Comparison of ENCODE assay signal across 11 cellular contexts in genomic region chr4:89469512-89469911, GRCh38.
DNase-seq lines count a peak whose midpoint lies in the region; ATAC-seq lines count a peak whose summit lies in the region.
"Had no signal": no experiment of that assay in that cellular context is flagged by ENCODE, and none has a peak within 500 bp of the region (broad histone marks: within the 10 kb centered on the region; RNA-seq: fewer than 3 reads in every experiment).

No MANE protein-coding gene starts in this region.

- H3K27me3 ChIP-seq in HAP-1 (ENCODE audit: low read depth) = no peaks in the 10 kb centered on the region

- H3K36me3 ChIP-seq in HAP-1 (replicated peaks) = no peaks in the 10 kb centered on the region

- H3K4me1 ChIP-seq in HAP-1 = peaks cover 4% of the 10 kb centered on the region; the same call in 1 of the 2 replicates

- H3K27ac Mint-ChIP-seq in T-helper 2 cell treated with Interferon-gamma antibody and Interleukin-4, amounts not matched to agents 5 μg/mL and 100 μg/mL, for 36 hours = peak overlapping the region; percentile 82
- H3K27ac Mint-ChIP-seq in activated naive CD8-positive, alpha-beta T cell treated with anti-CD3 and anti-CD28 coated beads for 36 hours = peak overlapping the region; percentile 88

- H3K4me3 Mint-ChIP-seq in T-helper 2 cell treated with Interferon-gamma antibody and Interleukin-4, amounts not matched to agents 5 μg/mL and 100 μg/mL, for 36 hours = peak overlapping the region; percentile 25
- H3K4me3 Mint-ChIP-seq in activated naive CD8-positive, alpha-beta T cell treated with anti-CD3 and anti-CD28 coated beads for 36 hours = peak overlapping the region; percentile 27

- H3K9me3 Mint-ChIP-seq in T-helper 2 cell treated with Interferon-gamma antibody and Interleukin-4, amounts not matched to agents 5 μg/mL and 100 μg/mL, for 36 hours = no peaks in the 10 kb centered on the region
- peaks cover 2% of the 10 kb centered on the region for H3K9me3 Mint-ChIP-seq in activated naive CD8-positive, alpha-beta T cell treated with anti-CD3 and anti-CD28 coated beads for 36 hours

- H3K36me3 Mint-ChIP-seq in T-helper 2 cell treated with Interferon-gamma antibody and Interleukin-4, amounts not matched to agents 5 μg/mL and 100 μg/mL, for 36 hours (ENCODE audit: low read depth) = peaks cover 5% of the 10 kb centered on the region
- peaks cover 3% of the 10 kb centered on the region for H3K36me3 Mint-ChIP-seq in activated naive CD8-positive, alpha-beta T cell treated with anti-CD3 and anti-CD28 coated beads for 36 hours

- H3K4me3 ChIP-seq in HAP-1 = no peak overlapping the region

- peak; percentile 8 for ATAC-seq in HG03378 (IDR thresholded peaks at IDR 0.05; ENCODE audit: unreplicated experiment)
- ATAC-seq in sciatic nerve = peak; percentile 30

- peaks cover 20% of the 10 kb centered on the region for H3K4me1 Mint-ChIP-seq in T-helper 2 cell treated with Interferon-gamma antibody and Interleukin-4, amounts not matched to agents 5 μg/mL and 100 μg/mL, for 36 hours (ENCODE audit: low read depth)
- peaks cover 24% of the 10 kb centered on the region for H3K4me1 Mint-ChIP-seq in activated naive CD8-positive, alpha-beta T cell treated with anti-CD3 and anti-CD28 coated beads for 36 hours

- intact Hi-C loops in sciatic nerve (cut with DNase I) = no loop called here

- H3K9me3 ChIP-seq in HAP-1 = no peaks in the 10 kb centered on the region

- H3K27me3 Mint-ChIP-seq in T-helper 2 cell treated with Interferon-gamma antibody and Interleukin-4, amounts not matched to agents 5 μg/mL and 100 μg/mL, for 36 hours (ENCODE audit: low read depth) = no peaks in the 10 kb centered on the region
- H3K27me3 Mint-ChIP-seq in activated naive CD8-positive, alpha-beta T cell treated with anti-CD3 and anti-CD28 coated beads for 36 hours = no peaks in the 10 kb centered on the region

- no peak for DNase-seq in T-helper 2 cell treated with Interferon-gamma antibody and Interleukin-4, amounts not matched to agents 5 μg/mL and 100 μg/mL, for 36 hours (ENCODE audit: low spot score)
- DNase-seq in T-helper 2 cell (no peak), sciatic nerve (ENCODE audit: low spot score) (no peak), HAP-1 (ENCODE audit: low spot score in 2 of 2) (no peak), hypothalamus (lab: John Stamatoyannopoulos, UW) (no peak), DMS114 treated with DMSO at 0.1 percent for 48 hours (lab: John Stamatoyannopoulos, UW; ENCODE audit: unreplicated experiment) (no peak)
- DNase-seq in activated naive CD8-positive, alpha-beta T cell treated with anti-CD3 and anti-CD28 coated beads for 36 hours = no peak
- DNase-seq: NCI-H2171 treated with DMSO at 0.1 percent for 48 hours; stimulated activated CD4-positive, alpha-beta T cell treated with anti-CD3 and anti-CD28 coated beads, Interleukin-4, amount 100 ng/mL, for 1 hour; T-helper 9 cell had no signal

- in situ Hi-C loops in HAP-1 (cut with MboI; ENCODE audit: low sequenced_read_pairs) = loop anchor here (25.0 kb wide), 1 partner anchor 818 kb away; no protein-coding TSS in a partner anchor
